16 cellular contexts compared by ENCODE assay signal in the genomic region with DNA sequence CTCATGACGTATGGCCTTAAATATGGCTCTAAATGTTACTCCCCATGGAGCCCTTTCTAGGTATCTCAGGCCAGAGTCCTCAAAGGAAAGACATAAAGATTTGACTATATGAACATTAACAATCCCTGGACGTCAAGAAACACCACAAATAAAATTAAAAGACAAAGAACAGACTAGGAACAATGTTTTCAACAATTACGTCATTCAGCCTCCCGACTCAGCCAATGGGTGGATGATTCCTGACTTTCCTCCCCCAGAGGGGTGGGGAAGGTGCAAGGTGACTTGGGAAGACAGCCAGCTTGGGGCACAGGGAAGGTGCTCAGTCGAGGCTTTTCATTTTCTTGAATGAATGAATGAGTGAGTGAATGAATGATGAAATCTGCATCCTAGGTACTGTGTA.
DNase-seq lines count a peak whose midpoint lies in the region; ATAC-seq, FAIRE-seq and TF ChIP-seq lines count a peak whose summit lies in the region.
"Had no signal": no experiment of that assay in that cellular context is flagged by ENCODE, and none has a peak within 500 bp of the region (broad histone marks: within the 10 kb centered on the region; RNA-seq: fewer than 3 reads in every experiment).

No MANE protein-coding gene starts in this region.

- TF ChIP-seq RAD21 in HCT116 (IDR thresholded peaks at IDR 0.05; ENCODE audit: low read depth) = no peak

- no peaks in the 10 kb centered on the region for H3K9me3 Mint-ChIP-seq in astrocyte (ENCODE audit: unreplicated experiment)
- H3K9me3 Mint-ChIP-seq: CD8-positive, alpha-beta T cell had no signal

- no peak overlapping the region for H3K9ac ChIP-seq in HCT116 (ENCODE audit: low read length)
- H3K9ac ChIP-seq in astrocyte (ENCODE audit: low read length) = no peak overlapping the region
- no peak overlapping the region for H3K9ac ChIP-seq in muscle layer of colon (ENCODE audit: low read length)
- H3K9ac ChIP-seq: BLaER1 treated with 17β-estradiol and CSF1 and Interleukin-3, amounts not matched to agents 10 nM and 100 nM had no signal

- intact Hi-C loops in HCT116 (cut with micrococcal nuclease) = loop anchor here (5.0 kb wide), 2 partner anchors 159 to 179 kb away; partner anchors contain the start of gene TFAP2C
- intact Hi-C loops in transverse colon (cut with DNase I; ENCODE audit: low total_unique reads) = loop anchor here (2.0 kb wide), 1 partner anchor 40 kb away; no protein-coding TSS in a partner anchor

- ATAC-seq in HCT116 = no peak
- ATAC-seq: CD8-positive, alpha-beta T cell; SK-N-SH treated with all-trans-retinoic acid at 6 μM for 48 hours had no signal

- no peak for TF ChIP-seq CTCF in HCT116 (IDR thresholded peaks at IDR 0.05 in 2 of 3, conservative IDR thresholded peaks at IDR 0.05 in 1 of 3; ENCODE audit: borderline replicate concordance in 1 of 3, insufficient read depth in 1 of 3, low read depth in 2 of 3, low read length in 2 of 3)
- no peak for TF ChIP-seq CTCF in astrocyte (IDR thresholded peaks at IDR 0.05; ENCODE audit: insufficient read depth, low read depth, low read length)
- TF ChIP-seq CTCF in transverse colon (IDR thresholded peaks at IDR 0.05) = no peak
- TF ChIP-seq CTCF in GM10266 (IDR thresholded peaks at IDR 0.05; ENCODE audit: control insufficient read depth, insufficient read depth, low read depth, missing control alignments) = no peak

- RAD21 ChIA-PET in HCT116 (lab: Charles Lee; ENCODE audit: low non-redundant PET in 1 of 2, low total read pairs in 2 of 2, uncharacterized antibody in 2 of 2, unreplicated experiment in 2 of 2) = no interaction called here

- no peaks in the 10 kb centered on the region for H3K36me3 Mint-ChIP-seq in astrocyte (ENCODE audit: low read depth, unreplicated experiment)
- H3K36me3 Mint-ChIP-seq: CD8-positive, alpha-beta T cell had no signal

- peak overlapping the region; percentile 36 for H3K27ac Mint-ChIP-seq in astrocyte (ENCODE audit: unreplicated experiment)
- H3K27ac Mint-ChIP-seq: CD8-positive, alpha-beta T cell had no signal

- peak overlapping the region; percentile 68 for H2AFZ ChIP-seq in HCT116 (ENCODE audit: low read depth, low read length, poor library complexity, severe bottlenecking)
- no peak overlapping the region for H2AFZ ChIP-seq in astrocyte (ENCODE audit: low read depth, low read length)

- peaks cover 35 to 42% of the 10 kb centered on the region in 2 experiments for H3K4me1 ChIP-seq in HCT116 (ENCODE audit: control insufficient read depth in 1 of 2, insufficient read depth in 2 of 2, low read length in 2 of 2)
- peaks cover 17% of the 10 kb centered on the region for H3K4me1 ChIP-seq in astrocyte (ENCODE audit: insufficient read depth, low read length)
- peaks cover 35% of the 10 kb centered on the region for H3K4me1 ChIP-seq in muscle layer of colon (ENCODE audit: insufficient read depth, low read length)
- H3K4me1 ChIP-seq in transverse colon = peaks cover 0 to 10% (median 0%) of the 10 kb centered on the region in 4 donors

- H3K4me3 Mint-ChIP-seq in astrocyte (ENCODE audit: unreplicated experiment) = no peak overlapping the region
- H3K4me3 Mint-ChIP-seq: CD8-positive, alpha-beta T cell had no signal

- H3K27ac ChIP-seq in HCT116 (ENCODE audit: low read depth, low read length) (no peak overlapping the region; the same call in 1 of the 2 replicates), astrocyte (ENCODE audit: low read depth, low read length) (no peak overlapping the region), muscle layer of colon (ENCODE audit: low read depth, low read length) (peak overlapping the region; percentile 90), transverse colon (peak overlapping the region; percentile 65 to 83 (median 76))
- H3K27ac ChIP-seq: BLaER1 treated with 17β-estradiol and CSF1 and Interleukin-3, amounts not matched to agents 10 nM and 100 nM had no signal

- no peaks in the 10 kb centered on the region for H3K79me2 ChIP-seq in HCT116 (ENCODE audit: insufficient read depth, low read length)
- H3K79me2 ChIP-seq in astrocyte (ENCODE audit: insufficient read depth, low read length) = no peaks in the 10 kb centered on the region

- 58% methylated on average over 5 of the region's 5 CpGs; no CpG with 5 or more reads in 1 of the 2 donors for WGBS in transverse colon (ENCODE audit: low coverage in 1 of 2), 2 donors

- no peak for FAIRE-seq in astrocyte (lab: Jason Lieb, UNC)
- no peak for FAIRE-seq in GM19239 (lab: Jason Lieb, UNC)

- H3K4me3 ChIP-seq in HCT116 (replicated peaks in 1 of 2; ENCODE audit: low read depth in 1 of 2, low read length in 2 of 2) = no peak overlapping the region
- H3K4me3 ChIP-seq in astrocyte (ENCODE audit: insufficient read depth, low read depth, low read length) = no peak overlapping the region
- no peak overlapping the region for H3K4me3 ChIP-seq in muscle layer of colon (ENCODE audit: low read depth in 1 of 2, low read length in 2 of 2)
- no peak overlapping the region for H3K4me3 ChIP-seq in transverse colon
- H3K4me3 ChIP-seq: BLaER1 treated with 17β-estradiol and CSF1 and Interleukin-3, amounts not matched to agents 10 nM and 100 nM had no signal

- CTCF ChIA-PET in HCT116 (lab: Charles Lee) = no interaction called here

- in situ Hi-C loops in transverse colon (cut with MboI; ENCODE audit: low pct_ligation_motif_present in 1 of 4, low pct_unique_long_range_greater_than_20kb in 1 of 4, low sequenced_read_pairs in 3 of 4) = no loop called here

- H3K27me3 Mint-ChIP-seq in astrocyte (ENCODE audit: low read depth, unreplicated experiment) = peaks cover 9% of the 10 kb centered on the region

- no peaks in the 10 kb centered on the region for H3K9me2 ChIP-seq in HCT116 (ENCODE audit: insufficient read depth)

- TF ChIP-seq POLR2A in HCT116 (IDR thresholded peaks at IDR 0.05; ENCODE audit: borderline replicate concordance, extremely low read depth, insufficient read depth, insufficient read length) = no peak
- no peak for TF ChIP-seq POLR2A in transverse colon (IDR thresholded peaks at IDR 0.05)

- H3K4me2 ChIP-seq in HCT116 (ENCODE audit: low read length) (peak overlapping the region; percentile 73), astrocyte (ENCODE audit: low read length) (no peak overlapping the region)
- H3K4me2 ChIP-seq: BLaER1 treated with 17β-estradiol and CSF1 and Interleukin-3, amounts not matched to agents 10 nM and 100 nM had no signal

- H3K27me3 ChIP-seq in HCT116 (ENCODE audit: insufficient read depth, low read length) (no peaks in the 10 kb centered on the region), astrocyte (ENCODE audit: insufficient read depth, low read length) (no peaks in the 10 kb centered on the region), muscle layer of colon (ENCODE audit: control insufficient read depth in 1 of 2, insufficient read depth in 2 of 2, low read length in 2 of 2) (no peaks in the 10 kb centered on the region), transverse colon (no peaks in the 10 kb centered on the region)
- H3K27me3 ChIP-seq: BLaER1 treated with 17β-estradiol and CSF1 and Interleukin-3, amounts not matched to agents 10 nM and 100 nM had no signal

- H3K4me1 Mint-ChIP-seq in astrocyte (ENCODE audit: low read depth, unreplicated experiment) = peaks cover 12% of the 10 kb centered on the region

- TF ChIP-seq EP300 in transverse colon (IDR thresholded peaks at IDR 0.05; ENCODE audit: low read depth) = peak; percentile 55

- no peaks in the 10 kb centered on the region for H3K36me3 ChIP-seq in HCT116 (ENCODE audit: control insufficient read depth in 1 of 2, insufficient read depth in 2 of 2, low read length in 2 of 2)
- H3K36me3 ChIP-seq in astrocyte (ENCODE audit: insufficient read depth, low read length) = no peaks in the 10 kb centered on the region
- no peaks in the 10 kb centered on the region for H3K36me3 ChIP-seq in muscle layer of colon (ENCODE audit: insufficient read depth, low read length)
- no peaks in the 10 kb centered on the region for H3K36me3 ChIP-seq in transverse colon
- H3K36me3 ChIP-seq: BLaER1 treated with 17β-estradiol and CSF1 and Interleukin-3, amounts not matched to agents 10 nM and 100 nM had no signal

- no peaks in the 10 kb centered on the region for H4K20me1 ChIP-seq in HCT116 (ENCODE audit: insufficient read depth)
- no peaks in the 10 kb centered on the region for H4K20me1 ChIP-seq in astrocyte (ENCODE audit: insufficient read depth, low read length)
- H4K20me1 ChIP-seq: BLaER1 treated with 17β-estradiol and CSF1 and Interleukin-3, amounts not matched to agents 10 nM and 100 nM had no signal

- POLR2A ChIA-PET in HCT116 (lab: Charles Lee) = no interaction called here

- DNase-seq in HCT116 (ENCODE audit: low read depth, low spot score) (no peak), astrocyte (ENCODE audit: low read depth) (no peak), transverse colon (no peak), NCI-H1092 treated with DMSO at 0.1 percent for 48 hours (lab: John Stamatoyannopoulos, UW) (no peak), GM10266 (ENCODE audit: extremely low spot score) (no peak), GM19239 (ENCODE audit: insufficient read length, low spot score) (no peak)
- DNase-seq: CD8-positive, alpha-beta T cell; DMS53; EL; NCI-H1436 treated with DMSO at 0.1 percent for 48 hours; NCI-H2081; NCI-H748 treated with DMSO at 0.1 percent for 48 hours; SIG-M5 had no signal

- H3K9me3 ChIP-seq in HCT116 (ENCODE audit: control insufficient read depth in 1 of 2, insufficient read depth in 1 of 2, low read depth in 1 of 2, low read length in 2 of 2) = no peaks in the 10 kb centered on the region
- H3K9me3 ChIP-seq in astrocyte (ENCODE audit: insufficient read depth, low read depth, low read length) = no peaks in the 10 kb centered on the region
- H3K9me3 ChIP-seq in muscle layer of colon (ENCODE audit: low read length) = no peaks in the 10 kb centered on the region
- H3K9me3 ChIP-seq in transverse colon = no peaks in the 10 kb centered on the region
- H3K9me3 ChIP-seq: BLaER1 treated with 17β-estradiol and CSF1 and Interleukin-3, amounts not matched to agents 10 nM and 100 nM had no signal

- BruUV-seq in HCT116 (replicated peaks; lab: Mats Ljungman, UMichigan) = no TSS peak

TF ChIP-seq in HCT116, 20 proteins besides CTCF, POLR2A, EP300 and RAD21 (continues in another document):
- TF ChIP-seq POLR2AphosphoS5 (IDR thresholded peaks at IDR 0.05; ENCODE audit: low read depth, low read length) (no peak), MAX (IDR thresholded peaks at IDR 0.05) (no peak), YY1 (IDR thresholded peaks at IDR 0.05; ENCODE audit: extremely low read depth, insufficient replicate concordance, low read depth, low read length) (no peak), CBX3 (IDR thresholded peaks at IDR 0.05; ENCODE audit: low read depth) (no peak), ZNF274 (IDR thresholded peaks at IDR 0.05; ENCODE audit: low read depth, low read length) (no peak), EZH2phosphoT487 (IDR thresholded peaks at IDR 0.05; ENCODE audit: borderline replicate concordance) (no peak)
- TF ChIP-seq, protein P1, sequence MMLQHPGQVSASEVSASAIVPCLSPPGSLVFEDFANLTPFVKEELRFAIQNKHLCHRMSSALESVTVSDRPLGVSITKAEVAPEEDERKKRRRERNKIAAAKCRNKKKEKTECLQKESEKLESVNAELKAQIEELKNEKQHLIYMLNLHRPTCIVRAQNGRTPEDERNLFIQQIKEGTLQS (IDR thresholded peaks at IDR 0.05) = no peak

Comparison
In these comparisons a context has a peak if more than half of its experiments do, and no peak if none do; other contexts are left out.
1. H3K27ac ChIP-seq: peak in muscle layer of colon (single experiment) and transverse colon (4 of 4); none in HCT116 (single experiment) and astrocyte (single experiment).